8 cellular contexts compared by ENCODE assay signal in genomic region chr3:101902041-101902440, GRCh38. TPM values are rescaled to one million over a fixed set of nuclear protein-coding genes. Genes with fewer than 3 reads are reported as not detected.
DNase-seq lines count a peak whose midpoint lies in the region; ATAC-seq and TF ChIP-seq lines count a peak whose summit lies in the region.

No MANE protein-coding gene starts in this region.

- H2AFZ ChIP-seq in neural progenitor cell (replicated peaks), result no peak overlapping the region

- H3K79me2 ChIP-seq in neural progenitor cell (ENCODE audit: low read depth), result no peaks in the 10 kb centered on the region

- H3K9ac ChIP-seq in neural progenitor cell, result no peak overlapping the region

- no peak overlapping the region for H3K4me2 ChIP-seq in neural progenitor cell

- H3K4me3 ChIP-seq in SJSA1 (no peak overlapping the region), lower lobe of right lung (no peak overlapping the region), neural progenitor cell (no peak overlapping the region)

- DNase-seq in GM04503 (ENCODE audit: low read depth) (peak; percentile 85), HFFc6 (peak; percentile 93), SJSA1 (ENCODE audit: low read depth in 1 of 2, low spot score in 2 of 2) (peak; percentile 50 to 70), lower lobe of right lung (no peak), SKM-1 (lab: John Stamatoyannopoulos, UW; ENCODE audit: unreplicated experiment) (no peak), NCI-H524 treated with DMSO at 0.1 percent for 48 hours (lab: John Stamatoyannopoulos, UW) (no peak), neural progenitor cell (ENCODE audit: low spot score) (no peak), T1000 (lab: John Stamatoyannopoulos, UW) (no peak)

- no peaks in the 10 kb centered on the region for H3K27me3 ChIP-seq in SJSA1 (replicated peaks)
- no peaks in the 10 kb centered on the region for H3K27me3 ChIP-seq in lower lobe of right lung (ENCODE audit: low read depth)
- H3K27me3 ChIP-seq in neural progenitor cell, result no peaks in the 10 kb centered on the region

- no peaks in the 10 kb centered on the region for H3K9me3 Mint-ChIP-seq in HFFc6
- H3K9me3 Mint-ChIP-seq in neural progenitor cell, result peaks cover 2% of the 10 kb centered on the region

- H3K27ac Mint-ChIP-seq in HFFc6, result peak overlapping the region; percentile 91
- H3K27ac Mint-ChIP-seq in neural progenitor cell, result no peak overlapping the region

- no peaks in the 10 kb centered on the region; the same call in 1 of the 2 replicates for H3K27me3 Mint-ChIP-seq in HFFc6 (ENCODE audit: insufficient read depth)
- peaks cover 5% of the 10 kb centered on the region for H3K27me3 Mint-ChIP-seq in neural progenitor cell (ENCODE audit: insufficient read depth, low read depth)

- H3K27ac ChIP-seq in SJSA1, result peak overlapping the region; percentile 67
- no peak overlapping the region for H3K27ac ChIP-seq in lower lobe of right lung
- no peak overlapping the region for H3K27ac ChIP-seq in neural progenitor cell

- peaks cover 20% of the 10 kb centered on the region for H3K4me1 ChIP-seq in SJSA1 (replicated peaks)
- H3K4me1 ChIP-seq in lower lobe of right lung, result no peaks in the 10 kb centered on the region
- no peaks in the 10 kb centered on the region for H3K4me1 ChIP-seq in neural progenitor cell

- H3K36me3 ChIP-seq in SJSA1, result no peaks in the 10 kb centered on the region
- H3K36me3 ChIP-seq in lower lobe of right lung, result no peaks in the 10 kb centered on the region
- H3K36me3 ChIP-seq in neural progenitor cell, result no peaks in the 10 kb centered on the region

- intact Hi-C loops in lower lobe of right lung (cut with DNase I), result no loop called here

- peaks cover 45% of the 10 kb centered on the region for H3K4me1 Mint-ChIP-seq in HFFc6 (ENCODE audit: low read depth)
- H3K4me1 Mint-ChIP-seq in neural progenitor cell, result no peaks in the 10 kb centered on the region

- H4K20me1 ChIP-seq in neural progenitor cell (ENCODE audit: low read depth), result no peaks in the 10 kb centered on the region

- peak; percentile 25 to 42 for ATAC-seq in lower lobe of right lung

- H3F3A ChIP-seq in neural progenitor cell (ENCODE audit: low read depth), result no peaks in the 10 kb centered on the region

- no peaks in the 10 kb centered on the region; the same call in 1 of the 2 replicates for H3K9me3 ChIP-seq in SJSA1 (replicated peaks)
- no peaks in the 10 kb centered on the region for H3K9me3 ChIP-seq in lower lobe of right lung
- no peaks in the 10 kb centered on the region for H3K9me3 ChIP-seq in neural progenitor cell (ENCODE audit: low read depth)

- H3K36me3 Mint-ChIP-seq in HFFc6 (ENCODE audit: low read depth), result peaks cover 12% of the 10 kb centered on the region
- H3K36me3 Mint-ChIP-seq in neural progenitor cell, result no peaks in the 10 kb centered on the region

- TF ChIP-seq CTCF in HFFc6 (IDR thresholded peaks at IDR 0.05) (no peak), lower lobe of right lung (IDR thresholded peaks at IDR 0.05) (no peak), neural progenitor cell (IDR thresholded peaks at IDR 0.05) (no peak)

- H3K4me3 Mint-ChIP-seq in HFFc6, result peak overlapping the region; percentile 18; the same call in 1 of the 2 replicates
- no peak overlapping the region for H3K4me3 Mint-ChIP-seq in neural progenitor cell

RNA-seq across cellular contexts. Expression of gene NFKBIZ, which starts 52.7 kb away (rescaled TPM):
- total RNA-seq in HFFc6 (2021; fragmentation: NEBNext Ultra II Directional; extraction: Animal tissue kit (Norgen Biotek cat#: 25700)), result 10 to 100 TPM; 51.1 to 64.2 (median 57.8) TPM
- total RNA-seq in SJSA1 (2014; rRNA removed; shearing (Covaris generic)), result 10.4 and 25.4 TPM in 2 replicates
- 76.2 TPM for total RNA-seq in lower lobe of right lung
- total RNA-seq in neural progenitor cell (ENCODE audit: low replicate concordance), result 14.7 and 19.7 TPM in 2 replicates

Comparison
In these comparisons a context has a peak if more than half of its experiments do, and no peak if none do; other contexts are left out.
1. DNase-seq: peak in GM04503 (single experiment), HFFc6 (single experiment) and SJSA1 (2 of 2); none in lower lobe of right lung (single experiment), SKM-1 (single experiment), NCI-H524 treated with DMSO at 0.1 percent for 48 hours (single experiment), neural progenitor cell (single experiment) and T1000 (single experiment).